22 cellular contexts compared by ENCODE assay signal in genomic region chr3:169948559-169949371, GRCh38. TPM values are rescaled to one million over a fixed set of nuclear protein-coding genes. Genes with fewer than 3 reads are reported as not detected.
A peak's percentile ranks its signal among the peaks of the same experiment; 100 is the strongest.
DNase-seq lines count a peak whose midpoint lies in the region; ATAC-seq, FAIRE-seq and TF ChIP-seq lines count a peak whose summit lies in the region.
"Had no signal": no experiment of that assay in that cellular context is flagged by ENCODE, and none has a peak within 500 bp of the region (broad histone marks: within the 10 kb centered on the region; RNA-seq: fewer than 3 reads in every experiment).

No MANE protein-coding gene starts in this region.

- H3K4me1 Mint-ChIP-seq in activated CD4-positive, alpha-beta T cell treated with anti-CD3 and anti-CD28 coated beads for 36 hours, result peaks cover 32% of the 10 kb centered on the region
- peaks cover 14% of the 10 kb centered on the region for H3K4me1 Mint-ChIP-seq in activated CD4-positive, alpha-beta T cell treated with anti-CD3 and anti-CD28 coated beads, Interleukin-2, amount 10 ng/mL, durations not matched to agents 7 days and 5 days
- H3K4me1 Mint-ChIP-seq in GM23338, result peaks cover 2% of the 10 kb centered on the region; the same call in 1 of the 3 replicates

- ATAC-seq in activated CD4-positive, alpha-beta T cell treated with anti-CD3 and anti-CD28 coated beads for 36 hours, result peak; percentile 37
- no peak for ATAC-seq in GM23338
- ATAC-seq in pancreas, result peak; percentile 65 to 83 (median 72)
- ATAC-seq in GM18861 (IDR thresholded peaks at IDR 0.05; ENCODE audit: unreplicated experiment), result no peak
- ATAC-seq: activated CD4-positive, CD25-positive, alpha-beta regulatory T cell treated with anti-CD3 and anti-CD28 coated beads, Interleukin-2, amount 50 U/mL, for 24 hours; natural killer cell treated with Interleukin-12 subunit alpha and Interleukin-12 subunit beta and Interleukin-15 and Interleukin-18, amount 100 ng/mL, for 72 hours; T-helper 17 cell had no signal

- TF ChIP-seq CTCF in GM23338 (conservative IDR thresholded peaks at IDR 0.05; ENCODE audit: low read depth in 2 of 2) (no peak), pancreas (IDR thresholded peaks at IDR 0.05) (no peak)

- H3K27me3 ChIP-seq in GM23338 (ENCODE audit: insufficient read depth) (no peaks in the 10 kb centered on the region), pancreas (no peaks in the 10 kb centered on the region)
- H3K27me3 ChIP-seq: testis had no signal

- H3K27ac ChIP-seq in GM23338 (ENCODE audit: low read depth), result no peak overlapping the region
- no peak overlapping the region for H3K27ac ChIP-seq in pancreas
- H3K27ac ChIP-seq: testis had no signal

- no peaks in the 10 kb centered on the region; the same call in 1 of the 2 replicates for H3K4me1 ChIP-seq in GM23338 (ENCODE audit: insufficient read depth)
- H3K4me1 ChIP-seq in pancreas, result peaks cover 0 to 8% (median 7%) of the 10 kb centered on the region in 3 donors
- H3K4me1 ChIP-seq: testis had no signal

- peak overlapping the region; percentile 17 for H3K27ac Mint-ChIP-seq in activated CD4-positive, alpha-beta T cell treated with anti-CD3 and anti-CD28 coated beads for 36 hours
- no peak overlapping the region for H3K27ac Mint-ChIP-seq in activated CD4-positive, alpha-beta T cell treated with anti-CD3 and anti-CD28 coated beads, Interleukin-2, amount 10 ng/mL, durations not matched to agents 7 days and 5 days
- no peak overlapping the region for H3K27ac Mint-ChIP-seq in GM23338
- H3K27ac Mint-ChIP-seq: activated naive CD8-positive, alpha-beta T cell treated with anti-CD3 and anti-CD28 coated beads for 36 hours; natural killer cell treated with Interleukin-12 subunit alpha and Interleukin-12 subunit beta and Interleukin-15 and Interleukin-18, amount 100 ng/mL, for 72 hours; T-helper 17 cell had no signal

- H3K4me3 Mint-ChIP-seq in activated CD4-positive, alpha-beta T cell treated with anti-CD3 and anti-CD28 coated beads for 36 hours, result no peak overlapping the region
- no peak overlapping the region for H3K4me3 Mint-ChIP-seq in activated CD4-positive, alpha-beta T cell treated with anti-CD3 and anti-CD28 coated beads, Interleukin-2, amount 10 ng/mL, durations not matched to agents 7 days and 5 days
- no peak overlapping the region for H3K4me3 Mint-ChIP-seq in GM23338
- H3K4me3 Mint-ChIP-seq: activated naive CD8-positive, alpha-beta T cell treated with anti-CD3 and anti-CD28 coated beads for 36 hours; natural killer cell treated with Interleukin-12 subunit alpha and Interleukin-12 subunit beta and Interleukin-15 and Interleukin-18, amount 100 ng/mL, for 72 hours; T-helper 17 cell had no signal

- POLR2A ChIA-PET in activated CD4-positive, alpha-beta T cell treated with anti-CD3 and anti-CD28 coated beads for 36 hours (lab: Charles Lee), result interaction anchor here (0.9 kb wide), 1 partner anchor 58 kb away, joined by 4 read pairs; no protein-coding TSS in a partner anchor
- POLR2A ChIA-PET in activated CD4-positive, alpha-beta T cell treated with anti-CD3 and anti-CD28 coated beads, Interleukin-2, amount 10 ng/mL, durations not matched to agents 7 days and 5 days (lab: Charles Lee), result no interaction called here

- no peaks in the 10 kb centered on the region for H3F3A ChIP-seq in GM23338 (replicated peaks; ENCODE audit: low read depth)

- 13 to 16% methylated on average over 2 of the region's 2 CpGs for WGBS in pancreas, 2 donors

- no peaks in the 10 kb centered on the region for H4K20me1 ChIP-seq in GM23338 (replicated peaks; ENCODE audit: insufficient read depth)

- peak overlapping the region; percentile 33; the same call in 1 of the 2 replicates for H2AFZ ChIP-seq in GM23338

- intact Hi-C loops in activated CD4-positive, alpha-beta T cell treated with anti-CD3 and anti-CD28 coated beads for 36 hours (cut with DNase I, micrococcal nuclease), result no loop called here
- intact Hi-C loops in pancreas (cut with DNase I), result no loop called here

- peaks cover 1% of the 10 kb centered on the region for H3K36me3 Mint-ChIP-seq in activated CD4-positive, alpha-beta T cell treated with anti-CD3 and anti-CD28 coated beads for 36 hours (ENCODE audit: low read depth)
- H3K36me3 Mint-ChIP-seq in activated CD4-positive, alpha-beta T cell treated with anti-CD3 and anti-CD28 coated beads, Interleukin-2, amount 10 ng/mL, durations not matched to agents 7 days and 5 days (ENCODE audit: low read depth), result no peaks in the 10 kb centered on the region
- H3K36me3 Mint-ChIP-seq in GM23338 (ENCODE audit: low read depth), result no peaks in the 10 kb centered on the region
- H3K36me3 Mint-ChIP-seq: activated naive CD8-positive, alpha-beta T cell treated with anti-CD3 and anti-CD28 coated beads for 36 hours; natural killer cell treated with Interleukin-12 subunit alpha and Interleukin-12 subunit beta and Interleukin-15 and Interleukin-18, amount 100 ng/mL, for 72 hours had no signal

- no peaks in the 10 kb centered on the region for H3K9me3 ChIP-seq in pancreas
- H3K9me3 ChIP-seq: testis had no signal

- FAIRE-seq in pancreas (lab: Jason Lieb, UNC), result no peak
- FAIRE-seq: H1 had no signal

- H3K79me2 ChIP-seq in GM23338 (replicated peaks; ENCODE audit: insufficient read depth), result no peaks in the 10 kb centered on the region

- H3K4me3 ChIP-seq in GM23338, result no peak overlapping the region
- no peak overlapping the region for H3K4me3 ChIP-seq in pancreas
- H3K4me3 ChIP-seq: testis had no signal

- peaks cover 2% of the 10 kb centered on the region for H3K27me3 Mint-ChIP-seq in activated CD4-positive, alpha-beta T cell treated with anti-CD3 and anti-CD28 coated beads for 36 hours
- no peaks in the 10 kb centered on the region for H3K27me3 Mint-ChIP-seq in activated CD4-positive, alpha-beta T cell treated with anti-CD3 and anti-CD28 coated beads, Interleukin-2, amount 10 ng/mL, durations not matched to agents 7 days and 5 days
- H3K27me3 Mint-ChIP-seq in GM23338 (ENCODE audit: insufficient read depth, low read depth, poor library complexity), result peaks cover 3% of the 10 kb centered on the region
- H3K27me3 Mint-ChIP-seq: activated naive CD8-positive, alpha-beta T cell treated with anti-CD3 and anti-CD28 coated beads for 36 hours had no signal

- no peak overlapping the region for H3K4me2 ChIP-seq in GM23338

- H3K36me3 ChIP-seq in GM23338 (ENCODE audit: insufficient read depth) (no peaks in the 10 kb centered on the region), pancreas (no peaks in the 10 kb centered on the region)

- no peaks in the 10 kb centered on the region for H3K9me3 Mint-ChIP-seq in activated CD4-positive, alpha-beta T cell treated with anti-CD3 and anti-CD28 coated beads for 36 hours (ENCODE audit: low read depth)
- peaks cover 6% of the 10 kb centered on the region for H3K9me3 Mint-ChIP-seq in activated CD4-positive, alpha-beta T cell treated with anti-CD3 and anti-CD28 coated beads, Interleukin-2, amount 10 ng/mL, durations not matched to agents 7 days and 5 days
- H3K9me3 Mint-ChIP-seq in GM23338, result no peaks in the 10 kb centered on the region
- H3K9me3 Mint-ChIP-seq: activated naive CD8-positive, alpha-beta T cell treated with anti-CD3 and anti-CD28 coated beads for 36 hours; natural killer cell treated with Interleukin-12 subunit alpha and Interleukin-12 subunit beta and Interleukin-15 and Interleukin-18, amount 100 ng/mL, for 72 hours had no signal

- DNase-seq in activated CD4-positive, alpha-beta T cell treated with anti-CD3 and anti-CD28 coated beads for 36 hours, result no peak
- no peak for DNase-seq in activated CD4-positive, alpha-beta T cell treated with anti-CD3 and anti-CD28 coated beads, Interleukin-2, amount 10 ng/mL, durations not matched to agents 7 days and 5 days
- DNase-seq in GM23338 (ENCODE audit: low spot score) (no peak), NCI-H748 treated with DMSO at 0.1 percent for 48 hours (lab: John Stamatoyannopoulos, UW) (peak; percentile 10), pancreas (no peak), HT-29 (ENCODE audit: low spot score) (no peak), AG08395 (ENCODE audit: low spot score) (no peak)
- DNase-seq: activated naive CD8-positive, alpha-beta T cell treated with anti-CD3 and anti-CD28 coated beads for 36 hours; activated T-cell treated with anti-CD3 and anti-CD28 coated beads, Interleukin-2, amount 50 U/mL, for 1 hour; COR-L47; GF-D8; NCI-H526; RPMI8226; stimulated activated CD4-positive, alpha-beta T cell treated with anti-CD3 and anti-CD28 coated beads, Interleukin-15, amount 100 ng/mL, for 24 hours; T-helper 17 cell; testis had no signal

- no peaks in the 10 kb centered on the region for H3K9me2 ChIP-seq in GM23338 (ENCODE audit: insufficient read depth)

- CTCF ChIA-PET in activated CD4-positive, alpha-beta T cell treated with anti-CD3 and anti-CD28 coated beads for 36 hours (lab: Charles Lee), result interaction anchor here (0.7 to 1.9 kb wide), 3 partner anchors 10 to 18 kb away, joined by 3 to 5 read pairs (median 4); partner anchors contain the start of gene SEC62
- CTCF ChIA-PET in activated CD4-positive, alpha-beta T cell treated with anti-CD3 and anti-CD28 coated beads, Interleukin-2, amount 10 ng/mL, durations not matched to agents 7 days and 5 days (lab: Charles Lee), result no interaction called here

TF ChIP-seq in GM23338, 12 proteins besides CTCF, POLR2A, EP300 and RAD21 (continues in another document):
- TF ChIP-seq EZH2 (IDR thresholded peaks at IDR 0.05; ENCODE audit: low read depth, unreplicated experiment) (no peak), JUNB (IDR thresholded peaks at IDR 0.05; ENCODE audit: unreplicated experiment) (no peak), POLR2AphosphoS5 (IDR thresholded peaks at IDR 0.05; ENCODE audit: low read depth) (no peak)

RNA-seq across cellular contexts. Expression of gene SEC62, which starts 17.8 kb away (rescaled TPM):
- 10 to 100 TPM; 62.8 to 74.7 TPM for total RNA-seq in activated CD4-positive, alpha-beta T cell treated with anti-CD3 and anti-CD28 coated beads for 36 hours
- 10 to 100 TPM; 61.0 to 63.1 TPM for total RNA-seq in activated CD4-positive, alpha-beta T cell treated with anti-CD3 and anti-CD28 coated beads, Interleukin-2, amount 10 ng/mL, durations not matched to agents 7 days and 5 days
- total RNA-seq in GM23338 (2014; rRNA removed; shearing (Covaris generic)), result 19.9 and 23.6 TPM in 2 replicates
- polyA plus RNA-seq in GM23338 (2016; fragmentation: Nextera tagmentation; extraction: Ambion mirVana) (279 and 306 TPM in 2 replicates), pancreas (10 to 100 TPM; 23.6 to 96.5 TPM)
- total RNA-seq in pancreas, result 100 to 1,000 TPM in 3 of 6 donors, 10 to 100 TPM in 3; 89.0 to 119 (median 100) TPM
- total RNA-seq in HT-29 (2014; rRNA removed; shearing (Covaris generic)), result 17.1 and 22.2 TPM in 2 replicates

RNA-seq across cellular contexts. Expression of gene SAMD7, which starts 37.4 kb away (rescaled TPM):
- not detected for total RNA-seq in activated CD4-positive, alpha-beta T cell treated with anti-CD3 and anti-CD28 coated beads for 36 hours
- total RNA-seq in activated CD4-positive, alpha-beta T cell treated with anti-CD3 and anti-CD28 coated beads, Interleukin-2, amount 10 ng/mL, durations not matched to agents 7 days and 5 days, result not detected
- total RNA-seq in GM23338 (2014; rRNA removed; shearing (Covaris generic)), result not detected in 2 replicates
- polyA plus RNA-seq in GM23338 (2016; fragmentation: Nextera tagmentation; extraction: Ambion mirVana), result not detected in 2 replicates
- not detected for total RNA-seq in pancreas
- not detected for polyA plus RNA-seq in pancreas
- not detected in 2 replicates for total RNA-seq in HT-29 (2014; rRNA removed; shearing (Covaris generic))
- total RNA-seq: activated naive CD8-positive, alpha-beta T cell treated with anti-CD3 and anti-CD28 coated beads for 36 hours; H1; HT1080; lung microvascular endothelial cell; natural killer cell treated with Interleukin-12 subunit alpha and Interleukin-12 subunit beta and Interleukin-15 and Interleukin-18, amount 100 ng/mL, for 72 hours; T-helper 17 cell had no signal
- polyA plus RNA-seq: H1 had no signal

Comparison
In these comparisons a context has a peak if more than half of its experiments do, and no peak if none do; other contexts are left out.
1. ATAC-seq: peak in activated CD4-positive, alpha-beta T cell treated with anti-CD3 and anti-CD28 coated beads for 36 hours (single experiment) and pancreas (4 of 4); none in GM23338 (single experiment) and GM18861 (single experiment).